Comparison of ENCODE assay signal across 1 cellular context in the genomic region with DNA sequence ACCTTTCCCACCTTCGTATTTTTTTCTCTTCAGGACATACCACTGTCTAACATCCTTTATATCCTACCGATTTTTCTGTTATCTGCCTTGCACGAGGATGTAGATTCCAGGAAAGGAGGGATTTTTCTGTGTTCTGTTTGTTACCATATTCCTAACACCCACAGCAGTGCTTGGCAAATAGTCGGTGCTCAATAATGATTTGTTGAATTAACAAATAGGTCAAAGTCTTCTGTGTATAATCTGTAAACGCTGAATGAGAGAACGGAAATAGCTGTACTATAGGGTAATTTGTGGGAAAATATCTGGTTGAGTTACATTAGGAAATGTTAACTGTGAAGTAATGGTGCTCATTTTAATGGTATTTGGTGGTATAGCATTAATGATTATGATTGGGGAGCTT.
TF ChIP-seq lines count a peak whose summit lies in the region.

No MANE protein-coding gene starts in this region.

TF ChIP-seq in liver, 16 proteins besides CTCF, POLR2A, EP300 and RAD21 (continued from another document):
- TF ChIP-seq TAF1 (conservative IDR thresholded peaks at IDR 0.05), result no peak
- TF ChIP-seq NR2F2 (IDR thresholded peaks at IDR 0.05), result no peak
- TF ChIP-seq, protein P1, sequence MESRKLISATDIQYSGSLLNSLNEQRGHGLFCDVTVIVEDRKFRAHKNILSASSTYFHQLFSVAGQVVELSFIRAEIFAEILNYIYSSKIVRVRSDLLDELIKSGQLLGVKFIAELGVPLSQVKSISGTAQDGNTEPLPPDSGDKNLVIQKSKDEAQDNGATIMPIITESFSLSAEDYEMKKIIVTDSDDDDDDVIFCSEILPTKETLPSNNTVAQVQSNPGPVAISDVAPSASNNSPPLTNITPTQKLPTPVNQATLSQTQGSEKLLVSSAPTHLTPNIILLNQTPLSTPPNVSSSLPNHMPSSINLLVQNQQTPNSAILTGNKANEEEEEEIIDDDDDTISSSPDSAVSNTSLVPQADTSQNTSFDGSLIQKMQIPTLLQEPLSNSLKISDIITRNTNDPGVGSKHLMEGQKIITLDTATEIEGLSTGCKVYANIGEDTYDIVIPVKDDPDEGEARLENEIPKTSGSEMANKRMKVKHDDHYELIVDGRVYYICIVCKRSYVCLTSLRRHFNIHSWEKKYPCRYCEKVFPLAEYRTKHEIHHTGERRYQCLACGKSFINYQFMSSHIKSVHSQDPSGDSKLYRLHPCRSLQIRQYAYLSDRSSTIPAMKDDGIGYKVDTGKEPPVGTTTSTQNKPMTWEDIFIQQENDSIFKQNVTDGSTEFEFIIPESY (IDR thresholded peaks at IDR 0.05), result peak; percentile 29
- TF ChIP-seq, protein P2, sequence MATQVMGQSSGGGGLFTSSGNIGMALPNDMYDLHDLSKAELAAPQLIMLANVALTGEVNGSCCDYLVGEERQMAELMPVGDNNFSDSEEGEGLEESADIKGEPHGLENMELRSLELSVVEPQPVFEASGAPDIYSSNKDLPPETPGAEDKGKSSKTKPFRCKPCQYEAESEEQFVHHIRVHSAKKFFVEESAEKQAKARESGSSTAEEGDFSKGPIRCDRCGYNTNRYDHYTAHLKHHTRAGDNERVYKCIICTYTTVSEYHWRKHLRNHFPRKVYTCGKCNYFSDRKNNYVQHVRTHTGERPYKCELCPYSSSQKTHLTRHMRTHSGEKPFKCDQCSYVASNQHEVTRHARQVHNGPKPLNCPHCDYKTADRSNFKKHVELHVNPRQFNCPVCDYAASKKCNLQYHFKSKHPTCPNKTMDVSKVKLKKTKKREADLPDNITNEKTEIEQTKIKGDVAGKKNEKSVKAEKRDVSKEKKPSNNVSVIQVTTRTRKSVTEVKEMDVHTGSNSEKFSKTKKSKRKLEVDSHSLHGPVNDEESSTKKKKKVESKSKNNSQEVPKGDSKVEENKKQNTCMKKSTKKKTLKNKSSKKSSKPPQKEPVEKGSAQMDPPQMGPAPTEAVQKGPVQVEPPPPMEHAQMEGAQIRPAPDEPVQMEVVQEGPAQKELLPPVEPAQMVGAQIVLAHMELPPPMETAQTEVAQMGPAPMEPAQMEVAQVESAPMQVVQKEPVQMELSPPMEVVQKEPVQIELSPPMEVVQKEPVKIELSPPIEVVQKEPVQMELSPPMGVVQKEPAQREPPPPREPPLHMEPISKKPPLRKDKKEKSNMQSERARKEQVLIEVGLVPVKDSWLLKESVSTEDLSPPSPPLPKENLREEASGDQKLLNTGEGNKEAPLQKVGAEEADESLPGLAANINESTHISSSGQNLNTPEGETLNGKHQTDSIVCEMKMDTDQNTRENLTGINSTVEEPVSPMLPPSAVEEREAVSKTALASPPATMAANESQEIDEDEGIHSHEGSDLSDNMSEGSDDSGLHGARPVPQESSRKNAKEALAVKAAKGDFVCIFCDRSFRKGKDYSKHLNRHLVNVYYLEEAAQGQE (IDR thresholded peaks at IDR 0.05), result peak; percentile 53
- no peak for TF ChIP-seq EGR1 (IDR thresholded peaks at IDR 0.05; ENCODE audit: low read depth in 2 of 2)
- TF ChIP-seq RXRA (IDR thresholded peaks at IDR 0.05), result peak in 1 of 2 donors; percentile 56
- TF ChIP-seq, protein P3, sequence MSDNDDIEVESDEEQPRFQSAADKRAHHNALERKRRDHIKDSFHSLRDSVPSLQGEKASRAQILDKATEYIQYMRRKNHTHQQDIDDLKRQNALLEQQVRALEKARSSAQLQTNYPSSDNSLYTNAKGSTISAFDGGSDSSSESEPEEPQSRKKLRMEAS (IDR thresholded peaks at IDR 0.05), result peak; percentile 70
- TF ChIP-seq HNF4A (conservative IDR thresholded peaks at IDR 0.05), result peak; percentile 77 to 87
